In the genomic region with DNA sequence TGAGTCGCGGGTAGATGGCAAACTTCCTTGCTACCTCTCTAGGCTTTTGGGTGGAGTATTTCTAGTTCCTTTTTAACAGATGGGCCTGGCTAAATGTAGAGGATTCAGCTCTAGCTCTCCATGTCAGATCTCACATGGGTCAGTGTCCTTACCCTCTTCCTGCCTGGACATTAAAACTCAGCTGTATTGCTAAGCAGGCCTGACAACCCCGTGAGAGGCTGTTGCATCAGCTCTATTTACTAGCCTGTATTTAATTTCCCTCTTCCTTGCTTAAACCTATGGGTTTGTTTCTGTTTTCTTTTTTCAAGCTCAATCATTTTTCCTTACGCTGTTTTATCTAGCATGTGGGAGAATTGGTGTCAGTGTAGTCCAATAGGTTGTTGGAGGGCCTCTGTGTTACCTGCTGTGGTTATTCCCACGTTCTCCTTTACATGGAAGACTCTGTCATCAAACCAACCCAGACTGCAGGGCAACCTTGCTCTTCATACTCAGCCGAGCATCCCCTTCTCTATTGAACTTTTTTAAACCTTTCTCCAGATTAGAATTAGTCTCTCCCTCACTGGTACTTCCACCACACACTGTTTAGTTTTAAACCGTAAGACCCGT, we compare ENCODE assay signal across 1 cellular context.
TF ChIP-seq lines count a peak whose summit lies in the region.

No MANE protein-coding gene starts in this region.

TF ChIP-seq in SK-N-SH, 30 proteins besides CTCF, POLR2A, EP300 and RAD21 (continued from another document):
- TF ChIP-seq TEAD4 (IDR thresholded peaks at IDR 0.05; ENCODE audit: borderline replicate concordance, insufficient read depth) (no peak), NFIC (IDR thresholded peaks at IDR 0.05; ENCODE audit: borderline replicate concordance) (no peak), JUND (IDR thresholded peaks at IDR 0.05) (no peak), GABPA (IDR thresholded peaks at IDR 0.05; ENCODE audit: low read depth) (no peak)
- TF ChIP-seq, protein P1, sequence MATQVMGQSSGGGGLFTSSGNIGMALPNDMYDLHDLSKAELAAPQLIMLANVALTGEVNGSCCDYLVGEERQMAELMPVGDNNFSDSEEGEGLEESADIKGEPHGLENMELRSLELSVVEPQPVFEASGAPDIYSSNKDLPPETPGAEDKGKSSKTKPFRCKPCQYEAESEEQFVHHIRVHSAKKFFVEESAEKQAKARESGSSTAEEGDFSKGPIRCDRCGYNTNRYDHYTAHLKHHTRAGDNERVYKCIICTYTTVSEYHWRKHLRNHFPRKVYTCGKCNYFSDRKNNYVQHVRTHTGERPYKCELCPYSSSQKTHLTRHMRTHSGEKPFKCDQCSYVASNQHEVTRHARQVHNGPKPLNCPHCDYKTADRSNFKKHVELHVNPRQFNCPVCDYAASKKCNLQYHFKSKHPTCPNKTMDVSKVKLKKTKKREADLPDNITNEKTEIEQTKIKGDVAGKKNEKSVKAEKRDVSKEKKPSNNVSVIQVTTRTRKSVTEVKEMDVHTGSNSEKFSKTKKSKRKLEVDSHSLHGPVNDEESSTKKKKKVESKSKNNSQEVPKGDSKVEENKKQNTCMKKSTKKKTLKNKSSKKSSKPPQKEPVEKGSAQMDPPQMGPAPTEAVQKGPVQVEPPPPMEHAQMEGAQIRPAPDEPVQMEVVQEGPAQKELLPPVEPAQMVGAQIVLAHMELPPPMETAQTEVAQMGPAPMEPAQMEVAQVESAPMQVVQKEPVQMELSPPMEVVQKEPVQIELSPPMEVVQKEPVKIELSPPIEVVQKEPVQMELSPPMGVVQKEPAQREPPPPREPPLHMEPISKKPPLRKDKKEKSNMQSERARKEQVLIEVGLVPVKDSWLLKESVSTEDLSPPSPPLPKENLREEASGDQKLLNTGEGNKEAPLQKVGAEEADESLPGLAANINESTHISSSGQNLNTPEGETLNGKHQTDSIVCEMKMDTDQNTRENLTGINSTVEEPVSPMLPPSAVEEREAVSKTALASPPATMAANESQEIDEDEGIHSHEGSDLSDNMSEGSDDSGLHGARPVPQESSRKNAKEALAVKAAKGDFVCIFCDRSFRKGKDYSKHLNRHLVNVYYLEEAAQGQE (IDR thresholded peaks at IDR 0.05; ENCODE audit: low read depth, low read length), result no peak
- TF ChIP-seq, protein P2, sequence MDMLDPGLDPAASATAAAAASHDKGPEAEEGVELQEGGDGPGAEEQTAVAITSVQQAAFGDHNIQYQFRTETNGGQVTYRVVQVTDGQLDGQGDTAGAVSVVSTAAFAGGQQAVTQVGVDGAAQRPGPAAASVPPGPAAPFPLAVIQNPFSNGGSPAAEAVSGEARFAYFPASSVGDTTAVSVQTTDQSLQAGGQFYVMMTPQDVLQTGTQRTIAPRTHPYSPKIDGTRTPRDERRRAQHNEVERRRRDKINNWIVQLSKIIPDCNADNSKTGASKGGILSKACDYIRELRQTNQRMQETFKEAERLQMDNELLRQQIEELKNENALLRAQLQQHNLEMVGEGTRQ (IDR thresholded peaks at IDR 0.05; ENCODE audit: borderline replicate concordance, low read depth, low read length), result no peak
